Comparison of ENCODE assay signal across 11 cellular contexts in genomic region chr3:47394140-47394855, GRCh38. TPM values are rescaled to one million over a fixed set of nuclear protein-coding genes. Genes with fewer than 3 reads are reported as not detected.
A peak's percentile ranks its signal among the peaks of the same experiment; 100 is the strongest.
DNase-seq lines count a peak whose midpoint lies in the region; ATAC-seq, FAIRE-seq and TF ChIP-seq lines count a peak whose summit lies in the region.
"Had no signal": no experiment of that assay in that cellular context is flagged by ENCODE, and none has a peak within 500 bp of the region (broad histone marks: within the 10 kb centered on the region; RNA-seq: fewer than 3 reads in every experiment).

No MANE protein-coding gene starts in this region.

- TF ChIP-seq POLR2A in HepG2 (IDR thresholded peaks at IDR 0.05; ENCODE audit: insufficient read depth in 1 of 2, low read depth in 2 of 2, low read length in 2 of 2) = no peak

- H2AFZ ChIP-seq in HepG2 (ENCODE audit: low read length) = no peak overlapping the region

- peak; percentile 94 for FAIRE-seq in HepG2 (lab: Jason Lieb, UNC)

- H3K4me3 ChIP-seq in ectodermal cell (ENCODE audit: insufficient read depth, low read depth, low read length) (no peak overlapping the region), HepG2 (replicated peaks in 1 of 3; ENCODE audit: insufficient read depth in 1 of 3, low read depth in 2 of 3, low read length in 3 of 3) (no peak overlapping the region; a peak in 2 of 6 replicates)
- H3K4me3 ChIP-seq: SJSA1, transverse colon had no signal

- H3K9ac ChIP-seq in HepG2 (ENCODE audit: insufficient read depth, low read depth, low read length) = peak overlapping the region; percentile 53

- no peaks in the 10 kb centered on the region for H3K9me3 ChIP-seq in ectodermal cell (ENCODE audit: control insufficient read depth, low read length)
- no peaks in the 10 kb centered on the region for H3K9me3 ChIP-seq in HepG2 (ENCODE audit: low read length)
- H3K9me3 ChIP-seq: SJSA1, transverse colon had no signal

- intact Hi-C loops in Right ventricle myocardium inferior (cut with DNase I) (no loop called here), cardiac septum (cut with DNase I) (no loop called here), HepG2 (cut with micrococcal nuclease; ENCODE audit: unreplicated experiment) (loop anchor here (1.0 to 2.0 kb wide), 2 partner anchors 9 to 13 kb away; partner anchors contain the start of gene PTPN23)

- peak overlapping the region; percentile 86 for H3K27ac Mint-ChIP-seq in type B pancreatic cell
- H3K27ac Mint-ChIP-seq in natural killer cell treated with Interleukin-12 subunit alpha and Interleukin-12 subunit beta and Interleukin-15 and Interleukin-18, amount 100 ng/mL, for 72 hours = peak overlapping the region in 1 of 2 donors; percentile 33

- H3K36me3 ChIP-seq in ectodermal cell (ENCODE audit: control insufficient read depth, insufficient read depth, low read length) (no peaks in the 10 kb centered on the region), HepG2 (replicated peaks in 1 of 2; ENCODE audit: control insufficient read depth in 1 of 2, insufficient read depth in 2 of 2, low read length in 2 of 2) (peaks cover 10 to 33% of the 10 kb centered on the region in 2 experiments)

- H3K79me2 ChIP-seq in HepG2 (ENCODE audit: insufficient read depth, low read length) = peaks cover 56% of the 10 kb centered on the region

- H3K4me1 Mint-ChIP-seq in type B pancreatic cell (ENCODE audit: unreplicated experiment) = peaks cover 11% of the 10 kb centered on the region
- peaks cover 18 to 25% of the 10 kb centered on the region in 2 donors for H3K4me1 Mint-ChIP-seq in natural killer cell treated with Interleukin-12 subunit alpha and Interleukin-12 subunit beta and Interleukin-15 and Interleukin-18, amount 100 ng/mL, for 72 hours (ENCODE audit: low read depth in 2 of 2)

- peak overlapping the region; percentile 63 for H3K4me3 Mint-ChIP-seq in type B pancreatic cell
- H3K4me3 Mint-ChIP-seq in natural killer cell treated with Interleukin-12 subunit alpha and Interleukin-12 subunit beta and Interleukin-15 and Interleukin-18, amount 100 ng/mL, for 72 hours = no peak overlapping the region

- H4K20me1 ChIP-seq in HepG2 (ENCODE audit: insufficient read depth, low read length) = peaks cover 15% of the 10 kb centered on the region; the same call in 1 of the 2 replicates

- 81 to 85% methylated on average over 8 of the region's 8 CpGs for WGBS in ectodermal cell, 2 experiments
- WGBS in HepG2 (ENCODE audit: low lambda C conversion rate) = 23% methylated on average over 8 of the region's 8 CpGs

- no peak for DNase-seq in Right ventricle myocardium inferior (ENCODE audit: missing footprints)
- no peak for DNase-seq in cardiac septum (ENCODE audit: low spot score)
- DNase-seq in HepG2 (ENCODE audit: low spot score) = peak; percentile 85
- no peak for DNase-seq in type B pancreatic cell (ENCODE audit: extremely low spot score, unreplicated experiment)
- no peak for DNase-seq in NCI-H2081 treated with DMSO at 0.1 percent for 48 hours (lab: John Stamatoyannopoulos, UW)
- no peak for DNase-seq in natural killer cell treated with Interleukin-12 subunit alpha and Interleukin-12 subunit beta and Interleukin-15 and Interleukin-18, amount 100 ng/mL, for 72 hours (ENCODE audit: low spot score)
- DNase-seq in OCI-M2 (lab: John Stamatoyannopoulos, UW; ENCODE audit: unreplicated experiment) = no peak
- DNase-seq: stimulated activated CD4-positive, alpha-beta T cell treated with anti-CD3 and anti-CD28 coated beads, Interleukin-12 subunit alpha, Interleukin-12 subunit beta, amount 100 ng/mL, for 4 hours; transverse colon had no signal

- ATAC-seq in Right ventricle myocardium inferior = peak; percentile 40
- ATAC-seq in HepG2 = peak; percentile 94
- no peak for ATAC-seq in natural killer cell treated with Interleukin-12 subunit alpha and Interleukin-12 subunit beta and Interleukin-15 and Interleukin-18, amount 100 ng/mL, for 72 hours

- BruUV-seq in HepG2 (replicated peaks; lab: Mats Ljungman, UMichigan) = no TSS peak

- peaks cover 14% of the 10 kb centered on the region for H3K4me1 ChIP-seq in ectodermal cell (ENCODE audit: control insufficient read depth, insufficient read depth, low read length)
- H3K4me1 ChIP-seq in HepG2 (ENCODE audit: insufficient read depth, low read length) = peaks cover 48% of the 10 kb centered on the region

- TF ChIP-seq CTCF in HepG2 (CRISPR knock-in tag; IDR thresholded peaks at IDR 0.05) = no peak
- peak; percentile 35 for TF ChIP-seq CTCF in type B pancreatic cell (conservative IDR thresholded peaks at IDR 0.05)

- peak overlapping the region; percentile 46 for H3K4me2 ChIP-seq in HepG2 (ENCODE audit: low read depth, low read length)

- CTCF ChIA-PET in HepG2 (lab: Yijun Ruan, JAX; ENCODE audit: low intra/inter-chr PET ratio, low total read pairs) = no interaction called here

- in situ Hi-C loops in HepG2 (cut with HindIII; ENCODE audit: extremely low pct_ligation_motif_present, low pct_unique_long_range_greater_than_20kb) = no loop called here

- no peaks in the 10 kb centered on the region for H3K9me3 Mint-ChIP-seq in type B pancreatic cell
- H3K9me3 Mint-ChIP-seq in natural killer cell treated with Interleukin-12 subunit alpha and Interleukin-12 subunit beta and Interleukin-15 and Interleukin-18, amount 100 ng/mL, for 72 hours = no peaks in the 10 kb centered on the region

- no peaks in the 10 kb centered on the region for H3K27me3 ChIP-seq in ectodermal cell (ENCODE audit: control insufficient read depth, insufficient read depth, low read length, poor library complexity, severe bottlenecking)
- no peaks in the 10 kb centered on the region for H3K27me3 ChIP-seq in HepG2 (ENCODE audit: control insufficient read depth in 1 of 2, insufficient read depth in 2 of 2, low read length in 2 of 2)
- H3K27me3 ChIP-seq: SJSA1, transverse colon had no signal

- H3K27me3 Mint-ChIP-seq in type B pancreatic cell = no peaks in the 10 kb centered on the region
- no peaks in the 10 kb centered on the region for H3K27me3 Mint-ChIP-seq in natural killer cell treated with Interleukin-12 subunit alpha and Interleukin-12 subunit beta and Interleukin-15 and Interleukin-18, amount 100 ng/mL, for 72 hours

- POLR2A ChIA-PET in HepG2 (lab: Yijun Ruan, JAX) = interaction anchor here (2.3 kb wide), 1 partner anchor 14 kb away, joined by 18 read pairs; the partner anchor contains the start of gene PTPN23

- no peak for TF ChIP-seq RAD21 in HepG2 (CRISPR knock-in tag; IDR thresholded peaks at IDR 0.05)

- H3K27ac ChIP-seq in ectodermal cell (ENCODE audit: insufficient read depth, low read depth, low read length, poor library complexity, severe bottlenecking) (peak overlapping the region; percentile 50), HepG2 (ENCODE audit: extremely low read length, insufficient read depth, low read length) (peak overlapping the region; percentile 59)
- H3K27ac ChIP-seq: SJSA1, transverse colon had no signal

- peaks cover 9% of the 10 kb centered on the region for H3K36me3 Mint-ChIP-seq in type B pancreatic cell
- H3K36me3 Mint-ChIP-seq in natural killer cell treated with Interleukin-12 subunit alpha and Interleukin-12 subunit beta and Interleukin-15 and Interleukin-18, amount 100 ng/mL, for 72 hours = no peaks in the 10 kb centered on the region

- TF ChIP-seq EP300 in HepG2 (IDR thresholded peaks at IDR 0.05; ENCODE audit: low read depth in 2 of 2, low read length in 2 of 2) = peak in 1 of 2 experiments; percentile 63; a peak in 2 of 4 replicates
- TF ChIP-seq EP300 in HepG2 (CRISPR knock-in tag; IDR thresholded peaks at IDR 0.05; ENCODE audit: borderline replicate concordance) = no peak

TF ChIP-seq in HepG2, 621 proteins besides CTCF, POLR2A, EP300 and RAD21 (continues in another document):
- TF ChIP-seq ZBTB8A (CRISPR knock-in tag; IDR thresholded peaks at IDR 0.05; ENCODE audit: borderline replicate concordance, low read depth) = no peak
- TF ChIP-seq ZNF260 (CRISPR knock-in tag; IDR thresholded peaks at IDR 0.05; ENCODE audit: borderline replicate concordance, low read depth) = no peak
- TF ChIP-seq ZNF563 (CRISPR knock-in tag; IDR thresholded peaks at IDR 0.05) = no peak
- TF ChIP-seq ESRRA (CRISPR knock-in tag; IDR thresholded peaks at IDR 0.05; ENCODE audit: low read depth) = no peak
- TF ChIP-seq SAP130 (CRISPR knock-in tag; IDR thresholded peaks at IDR 0.05; ENCODE audit: low read depth) = peak; percentile 75
- no peak for TF ChIP-seq KDM2A (CRISPR knock-in tag; IDR thresholded peaks at IDR 0.05; ENCODE audit: borderline replicate concordance, low read depth)
- no peak for TF ChIP-seq ZSCAN25 (CRISPR knock-in tag; IDR thresholded peaks at IDR 0.05)

RNA-seq across cellular contexts. Expression of gene PTPN23, which starts 13.5 kb away (rescaled TPM):
- total RNA-seq in Right ventricle myocardium inferior (21.1 TPM), cardiac septum (24.0 TPM), HepG2 (2016; rRNA removed; fragmentation: Illumina TruSeq; extraction: Trizol) (3.7 and 13.2 TPM in 2 replicates), type B pancreatic cell (ENCODE audit: low replicate concordance) (52.5 and 54.1 TPM in 2 replicates)
- polyA plus RNA-seq in ectodermal cell (2013, experiment 1 of 4) = 35.3 TPM
- 33.7 TPM for polyA plus RNA-seq in ectodermal cell (2013, experiment 2 of 4)
- 27.2 TPM for polyA plus RNA-seq in ectodermal cell (2013, experiment 3 of 4)
- polyA plus RNA-seq in ectodermal cell (2013, experiment 4 of 4) = 31.7 TPM
- 1.3 and 3.2 TPM in 2 replicates for total RNA-seq in HepG2 (2016; cell fraction: cytosol; rRNA removed; fragmentation: Illumina TruSeq; extraction: Trizol; ENCODE audit: low read depth)
- total RNA-seq in HepG2 (2016; cell fraction: insoluble cytoplasmic fraction; rRNA removed; fragmentation: Illumina TruSeq; extraction: Trizol) = 4.7 and 9.4 TPM in 2 replicates
- 3.7 and 4.3 TPM in 2 replicates for total RNA-seq in HepG2 (2016; cell fraction: membrane; rRNA removed; fragmentation: Illumina TruSeq; extraction: Trizol)
- total RNA-seq in HepG2 (2016; cell fraction: nucleus; rRNA removed; fragmentation: Illumina TruSeq; extraction: Trizol) = 12.0 and 16.8 TPM in 2 replicates
- 2.3 and 3.2 TPM in 2 replicates for polyA plus RNA-seq in HepG2 (2011; rRNA removed)
- polyA plus RNA-seq in HepG2 (2011; cell fraction: cytosol; rRNA removed) = 0.62 and 0.71 TPM in 2 replicates
- polyA plus RNA-seq in HepG2 (2011; cell fraction: nucleus; rRNA removed) = 24.4 and 28.9 TPM in 2 replicates
- polyA plus RNA-seq in HepG2 (2012) = 13.7 and 19.4 TPM in 2 replicates
- 1.3 and 1.5 TPM in 2 replicates for polyA plus RNA-seq in HepG2 (2016; cell fraction: cytosol; fragmentation: Illumina TruSeq; extraction: Trizol; ENCODE audit: low read depth)
- polyA plus RNA-seq in HepG2 (2016; cell fraction: insoluble cytoplasmic fraction; fragmentation: Illumina TruSeq; extraction: Trizol; ENCODE audit: low read depth) = 6.7 and 10.8 TPM in 2 replicates
- polyA plus RNA-seq in HepG2 (2016; cell fraction: membrane; fragmentation: Illumina TruSeq; extraction: Trizol; ENCODE audit: low read depth) = 2.6 and 3.1 TPM in 2 replicates
- polyA plus RNA-seq in HepG2 (2016; cell fraction: nucleus; fragmentation: Illumina TruSeq; extraction: Trizol; ENCODE audit: insufficient read depth, low read depth) = 27.3 and 29.1 TPM in 2 replicates
- polyA minus RNA-seq in HepG2 (2011; rRNA and poly(A)+ RNA removed; ENCODE audit: low replicate concordance) = 14.1 and 14.5 TPM in 2 replicates
- polyA minus RNA-seq in HepG2 (2011; cell fraction: cytosol; rRNA and poly(A)+ RNA removed) = 8.0 and 8.9 TPM in 2 replicates
- 18.3 and 19.1 TPM in 2 replicates for polyA minus RNA-seq in HepG2 (2011; cell fraction: nucleus; rRNA and poly(A)+ RNA removed)
- total RNA-seq in natural killer cell treated with Interleukin-12 subunit alpha and Interleukin-12 subunit beta and Interleukin-15 and Interleukin-18, amount 100 ng/mL, for 72 hours = 10 to 100 TPM; 30.5 to 45.3 TPM

Comparison
In these comparisons a context has a peak if more than half of its experiments do, and no peak if none do; other contexts are left out.
1. ATAC-seq: peak in Right ventricle myocardium inferior (single experiment) and HepG2 (single experiment); none in natural killer cell treated with Interleukin-12 subunit alpha and Interleukin-12 subunit beta and Interleukin-15 and Interleukin-18, amount 100 ng/mL, for 72 hours (0 of 2).